8 cellular contexts compared by ENCODE assay signal in genomic region chr3:119676771-119677640, GRCh38. TPM values are rescaled to one million over a fixed set of nuclear protein-coding genes. Genes with fewer than 3 reads are reported as not detected.
DNase-seq lines count a peak whose midpoint lies in the region; ATAC-seq and TF ChIP-seq lines count a peak whose summit lies in the region.

COX17 (minus strand) TSS chr3:119677406; CDS start chr3:119677310, 96 bp downstream.

- peak within 1 kb of the TSS; percentile 87 to 99 (median 96) for H3K27ac Mint-ChIP-seq in CD4-positive, alpha-beta memory T cell

- no peak for TF ChIP-seq CTCF in lung (IDR thresholded peaks at IDR 0.05; ENCODE audit: control extremely low read depth, extremely low read depth)

- intact Hi-C loops in CD4-positive, alpha-beta memory T cell (cut with micrococcal nuclease) = loop anchor here (1.0 to 10.0 kb wide), 8 partner anchors 25 to 1065 kb away; partner anchors contain the start of genes GSK3B, GTF2E1, LRRC58 and NDUFB4

- peak within 1 kb of the TSS; percentile 69 for H3K27ac ChIP-seq in CD4-positive, alpha-beta memory T cell (ENCODE audit: low read depth, low read length)
- peak within 1 kb of the TSS; percentile 84 to 96 for H3K27ac ChIP-seq in lung (ENCODE audit: low read depth in 1 of 2, low read length in 1 of 2)

- peaks cover 27 to 42% (median 32%) of the 10 kb centered on the region in 4 donors for H3K4me1 Mint-ChIP-seq in CD4-positive, alpha-beta memory T cell

- peak; percentile 88 for ATAC-seq in GM19467 (IDR thresholded peaks at IDR 0.05; ENCODE audit: unreplicated experiment)
- ATAC-seq in lung (ENCODE audit: insufficient read depth, low FRiP score) = peak; percentile 91

- DNase-seq in CD4-positive, alpha-beta memory T cell = peak; percentile 94 to 99 (median 97)
- DNase-seq in HS-27A (ENCODE audit: low read depth) (peak; percentile 81), NK-92 (lab: John Stamatoyannopoulos, UW; ENCODE audit: unreplicated experiment) (peak; percentile 85), lung (ENCODE audit: low spot score) (peak; percentile 96)
- DNase-seq in activated CD8-positive, alpha-beta memory T cell treated with anti-CD3 and anti-CD28 coated beads for 1 hour (ENCODE audit: extremely low read depth in 1 of 2, low read depth in 1 of 2) = peak; percentile 90 to 95
- peak; percentile 94 for DNase-seq in effector CD4-positive, alpha-beta T cell
- peak; percentile 85 to 95 (median 89) for DNase-seq in stimulated activated CD4-positive, alpha-beta T cell treated with anti-CD3 and anti-CD28 coated beads, TNF-alpha, amount 100 ng/mL, for 4 hours (ENCODE audit: low read depth in 3 of 3)

- WGBS in lung, 2 donors = 1% methylated on average over 51 to 54 of the region's 54 CpGs

- H3K36me3 Mint-ChIP-seq in CD4-positive, alpha-beta memory T cell = peaks cover 18 to 31% of the 10 kb centered on the region in 2 donors

- H3K36me3 ChIP-seq in CD4-positive, alpha-beta memory T cell (ENCODE audit: insufficient read depth, low read length) = peaks cover 21% of the 10 kb centered on the region
- peaks cover 11 to 14% of the 10 kb centered on the region in 2 donors for H3K36me3 ChIP-seq in lung (ENCODE audit: control insufficient read depth in 2 of 2, insufficient read depth in 2 of 2, low read length in 2 of 2)

- no peaks in the 10 kb centered on the region for H3K9me3 Mint-ChIP-seq in CD4-positive, alpha-beta memory T cell

- H3K4me3 Mint-ChIP-seq in CD4-positive, alpha-beta memory T cell = peak within 1 kb of the TSS; percentile 83 to 97 (median 91)

- POLR2A ChIA-PET in CD4-positive, alpha-beta memory T cell (lab: Charles Lee; ENCODE audit: partially characterized antibody) = interaction anchor here (0.7 to 2.4 kb wide), 13 partner anchors 8 to 826 kb away, joined by 3 to 20 read pairs (median 4); partner anchors contain the start of genes ADPRH, GSK3B, LRRC58 and TIMMDC1

- no peaks in the 10 kb centered on the region for H3K9me3 ChIP-seq in CD4-positive, alpha-beta memory T cell (ENCODE audit: control insufficient read depth in 1 of 2, low read length in 2 of 2)
- no peaks in the 10 kb centered on the region for H3K9me3 ChIP-seq in lung (ENCODE audit: control insufficient read depth in 2 of 2, insufficient read depth in 1 of 2, low read length in 1 of 2)

- peaks cover 34% of the 10 kb centered on the region for H3K4me1 ChIP-seq in CD4-positive, alpha-beta memory T cell (ENCODE audit: insufficient read depth, low read length)
- H3K4me1 ChIP-seq in lung (ENCODE audit: control insufficient read depth in 2 of 2, insufficient read depth in 2 of 2, low read length in 2 of 2) = peaks cover 0 to 18% of the 10 kb centered on the region in 2 donors

- no peaks in the 10 kb centered on the region for H3K27me3 ChIP-seq in CD4-positive, alpha-beta memory T cell (ENCODE audit: insufficient read depth, low read length)
- no peaks in the 10 kb centered on the region for H3K27me3 ChIP-seq in lung (ENCODE audit: control insufficient read depth, insufficient read depth)

- H3K4me3 ChIP-seq in CD4-positive, alpha-beta memory T cell (ENCODE audit: low read length in 2 of 2) = peak within 1 kb of the TSS; percentile 72 to 89
- peak within 1 kb of the TSS; percentile 83 for H3K4me3 ChIP-seq in lung

- CTCF ChIA-PET in CD4-positive, alpha-beta memory T cell (lab: Charles Lee; ENCODE audit: partially characterized antibody) = interaction anchor here (1.0 to 2.2 kb wide), 2 partner anchors 13 to 97 kb away, joined by 4 to 8 read pairs; no protein-coding TSS in a partner anchor

- H3K27me3 Mint-ChIP-seq in CD4-positive, alpha-beta memory T cell = no peaks in the 10 kb centered on the region

RNA-seq across cellular contexts. Expression of gene COX17, which starts in this region (rescaled TPM):
- 10 to 100 TPM; 46.1 to 48.9 TPM for total RNA-seq in CD4-positive, alpha-beta memory T cell
- 10 to 100 TPM; 78.4 to 88.2 TPM for polyA plus RNA-seq in CD4-positive, alpha-beta memory T cell
- total RNA-seq in lung = 10 to 100 TPM; 43.8 to 57.6 TPM
- polyA plus RNA-seq in lung = 100 to 1,000 TPM in 1 of 2 donors, 10 to 100 TPM in 1; 99.1 to 261 TPM

Comparison
In these comparisons a context has a peak if more than half of its experiments do, and no peak if none do; other contexts are left out.
1. Peak in every context shown above with its lines: DNase-seq, ATAC-seq, H3K4me3 ChIP-seq and H3K27ac ChIP-seq.